ENCODE assay signal across 16 cellular contexts in genomic region chr12:114655934-114656697, GRCh38. TPM values are rescaled to one million over a fixed set of nuclear protein-coding genes. Genes with fewer than 3 reads are reported as not detected.
DNase-seq lines count a peak whose midpoint lies in the region; TF ChIP-seq lines count a peak whose summit lies in the region.
"Had no signal": no experiment of that assay in that cellular context is flagged by ENCODE, and none has a peak within 500 bp of the region (broad histone marks: within the 10 kb centered on the region; RNA-seq: fewer than 3 reads in every experiment).

No MANE protein-coding gene starts in this region.

- H3K27ac ChIP-seq in endodermal cell (ENCODE audit: low read depth, low read length), result no peak overlapping the region
- no peak overlapping the region for H3K27ac ChIP-seq in osteoblast (ENCODE audit: low read depth, low read length)
- H3K27ac ChIP-seq: ascending aorta, gastroesophageal sphincter had no signal

- peaks cover 13% of the 10 kb centered on the region for H3K4me1 ChIP-seq in endodermal cell (ENCODE audit: control insufficient read depth, insufficient read depth, low read length)
- peaks cover 2% of the 10 kb centered on the region for H3K4me1 ChIP-seq in osteoblast (ENCODE audit: insufficient read depth, low read length)
- H3K4me1 ChIP-seq: ascending aorta, gastroesophageal sphincter had no signal

- H3K9me3 ChIP-seq in MG63 (no peaks in the 10 kb centered on the region), endodermal cell (ENCODE audit: control insufficient read depth, low read length) (no peaks in the 10 kb centered on the region), osteoblast (ENCODE audit: low read depth, low read length) (no peaks in the 10 kb centered on the region)
- H3K9me3 ChIP-seq: ascending aorta, gastroesophageal sphincter had no signal

- peaks cover 5% of the 10 kb centered on the region for H3K27me3 Mint-ChIP-seq in endodermal cell (ENCODE audit: insufficient read depth)

- no peak overlapping the region for H3K9ac ChIP-seq in endodermal cell (ENCODE audit: extremely low read depth, low read length, poor library complexity, severe bottlenecking)

- H4K20me1 ChIP-seq in osteoblast (ENCODE audit: insufficient read depth, low read length), result no peaks in the 10 kb centered on the region

- H3K4me1 Mint-ChIP-seq in endodermal cell, result peaks cover 52% of the 10 kb centered on the region
- H3K4me1 Mint-ChIP-seq: activated CD4-positive, alpha-beta T cell treated with anti-CD3 and anti-CD28 coated beads, Interleukin-2, amount 10 ng/mL, durations not matched to agents 24 days and 14 days had no signal

- WGBS in endodermal cell (ENCODE audit: insufficient coverage in 1 of 2, insufficient read length in 1 of 2), 2 experiments, result 45 to 54% methylated on average over 4 to 12 of the region's 12 CpGs

- H3K27ac Mint-ChIP-seq in endodermal cell, result peak overlapping the region; percentile 96
- H3K27ac Mint-ChIP-seq: activated CD4-positive, alpha-beta T cell treated with anti-CD3 and anti-CD28 coated beads, Interleukin-2, amount 10 ng/mL, durations not matched to agents 24 days and 14 days had no signal

- in situ Hi-C loops in GM13976 (cut with MboI; ENCODE audit: low sequenced_read_pairs, unreplicated experiment), result loop anchor here (10.0 kb wide), 1 partner anchor 1259 kb away; no protein-coding TSS in a partner anchor

- H3K4me2 ChIP-seq in osteoblast (ENCODE audit: insufficient read depth, low read length), result peak overlapping the region; percentile 24

- peak overlapping the region; percentile 14 for H3K4me3 Mint-ChIP-seq in endodermal cell
- H3K4me3 Mint-ChIP-seq: activated CD4-positive, alpha-beta T cell treated with anti-CD3 and anti-CD28 coated beads, Interleukin-2, amount 10 ng/mL, durations not matched to agents 24 days and 14 days had no signal

- H3K27me3 ChIP-seq in MG63 (no peaks in the 10 kb centered on the region), endodermal cell (ENCODE audit: control insufficient read depth, insufficient read depth, low read length, poor library complexity, severe bottlenecking) (no peaks in the 10 kb centered on the region), osteoblast (ENCODE audit: insufficient read depth, low read length) (no peaks in the 10 kb centered on the region)
- H3K27me3 ChIP-seq: ascending aorta had no signal

- peaks cover 3% of the 10 kb centered on the region for H3K36me3 Mint-ChIP-seq in endodermal cell (ENCODE audit: low read depth)

- H2AFZ ChIP-seq in osteoblast (ENCODE audit: low read length), result no peak overlapping the region

- H3K4me3 ChIP-seq in MG63, result no peak overlapping the region
- peak overlapping the region; percentile 67 for H3K4me3 ChIP-seq in endodermal cell (ENCODE audit: low read length)
- no peak overlapping the region for H3K4me3 ChIP-seq in osteoblast (ENCODE audit: insufficient read depth, low read length)
- H3K4me3 ChIP-seq: ascending aorta, gastroesophageal sphincter, GM12878 had no signal

- no peaks in the 10 kb centered on the region for H3K9me3 Mint-ChIP-seq in endodermal cell
- H3K9me3 Mint-ChIP-seq: activated CD4-positive, alpha-beta T cell treated with anti-CD3 and anti-CD28 coated beads, Interleukin-2, amount 10 ng/mL, durations not matched to agents 24 days and 14 days had no signal

- no peak for TF ChIP-seq CTCF in endodermal cell (conservative IDR thresholded peaks at IDR 0.05)
- TF ChIP-seq CTCF in osteoblast (IDR thresholded peaks at IDR 0.05; ENCODE audit: extremely low read depth, low read depth, low read length), result no peak
- no peak for TF ChIP-seq CTCF in GM13976 (IDR thresholded peaks at IDR 0.05; ENCODE audit: borderline replicate concordance, control extremely low read depth, extremely low read depth, insufficient read depth, missing control alignments)

- no peaks in the 10 kb centered on the region for H3K79me2 ChIP-seq in osteoblast (ENCODE audit: insufficient read depth, low read length)

- no peaks in the 10 kb centered on the region for H3K36me3 ChIP-seq in MG63
- H3K36me3 ChIP-seq in endodermal cell (ENCODE audit: control insufficient read depth, insufficient read depth, low read length), result no peaks in the 10 kb centered on the region
- no peaks in the 10 kb centered on the region for H3K36me3 ChIP-seq in osteoblast (ENCODE audit: insufficient read depth, low read length)
- H3K36me3 ChIP-seq: ascending aorta, gastroesophageal sphincter had no signal

- DNase-seq in DMS153 (lab: John Stamatoyannopoulos, UW) (peak; percentile 57), MG63 (peak; percentile 66), endodermal cell (peak; percentile 75), osteoblast (ENCODE audit: insufficient read length, low spot score, missing footprints) (no peak), NCI-H2029 treated with DMSO at 0.1 percent for 48 hours (lab: John Stamatoyannopoulos, UW) (no peak), DMS 273 (lab: John Stamatoyannopoulos, UW; ENCODE audit: unreplicated experiment) (no peak), GM13976 (ENCODE audit: low spot score) (no peak), putamen (ENCODE audit: low spot score) (no peak)
- DNase-seq: activated CD4-positive, alpha-beta T cell treated with anti-CD3 and anti-CD28 coated beads, Interleukin-2, amount 10 ng/mL, durations not matched to agents 24 days and 14 days; DMS79; NCI-H2171; stimulated activated CD4-positive, alpha-beta T cell treated with anti-CD3 and anti-CD28 coated beads, Interleukin-1b, Interleukin-23, amount 100 ng/mL, for 48 hours had no signal

RNA-seq across cellular contexts. Expression of gene TBX3, which starts 27.9 kb away (rescaled TPM):
- total RNA-seq in MG63 (2014; rRNA removed; shearing (Covaris generic); ENCODE audit: low replicate concordance), result 7.1 and 7.7 TPM in 2 replicates
- total RNA-seq in endodermal cell (10 to 100 TPM; 80.8 to 88.1 TPM), osteoblast (11.9 and 14.1 TPM in 2 replicates)
- 5.5 TPM for polyA plus RNA-seq in endodermal cell (2013, experiment 1 of 2)
- polyA plus RNA-seq in endodermal cell (2013, experiment 2 of 2), result 5.9 TPM
- total RNA-seq: activated CD4-positive, alpha-beta T cell treated with anti-CD3 and anti-CD28 coated beads, Interleukin-2, amount 10 ng/mL, durations not matched to agents 24 days and 14 days; T-helper 1 cell treated with Interleukin-12 subunit alpha and Interleukin-12 subunit beta and Interleukin-4 antibody, amounts not matched to agents 30 ng/mL and 1 ng/mL, for 36 hours had no signal

Comparison
In these comparisons a context has a peak if more than half of its experiments do, and no peak if none do; other contexts are left out.
1. DNase-seq: peak in DMS153 (single experiment), MG63 (single experiment) and endodermal cell (single experiment); none in osteoblast (single experiment), NCI-H2029 treated with DMSO at 0.1 percent for 48 hours (single experiment), DMS 273 (single experiment), GM13976 (single experiment) and putamen (single experiment).